ENCODE assay signal across 11 cellular contexts in the genomic region with DNA sequence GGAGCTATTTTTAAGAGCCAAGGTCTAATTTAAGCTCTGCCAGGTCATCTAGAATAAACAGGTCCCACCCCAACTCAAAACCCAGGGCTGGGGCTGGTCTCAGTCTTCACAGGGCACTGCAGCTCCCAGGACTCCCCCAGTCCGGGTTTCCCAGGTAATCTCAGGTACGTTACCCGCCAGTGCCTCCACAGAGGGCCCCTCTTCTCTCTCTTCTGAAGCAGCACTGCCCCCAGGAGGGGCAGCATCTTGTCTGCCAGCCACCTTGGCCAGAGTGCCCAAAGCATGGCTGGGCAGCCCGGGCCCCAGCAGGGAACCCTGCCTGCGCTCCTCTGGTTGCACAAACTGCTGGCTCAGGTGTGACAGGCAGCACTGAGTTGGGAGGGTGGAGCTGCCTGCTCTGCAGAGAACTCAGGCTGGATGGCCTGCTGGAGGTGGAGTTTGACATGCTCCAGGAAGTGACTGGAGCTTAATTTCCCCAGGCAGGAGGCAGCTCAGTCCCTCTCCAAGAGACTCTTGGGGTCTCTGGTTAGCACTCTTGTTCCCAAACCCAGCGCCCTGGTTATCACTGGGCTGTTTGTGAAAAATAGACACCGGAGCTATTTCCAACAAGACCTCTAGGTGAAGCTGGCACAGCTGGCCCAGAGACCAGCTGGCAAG. TPM values are rescaled to one million over a fixed set of nuclear protein-coding genes. Genes with fewer than 3 reads are reported as not detected.
DNase-seq lines count a peak whose midpoint lies in the region; ATAC-seq and TF ChIP-seq lines count a peak whose summit lies in the region.
"Had no signal": no experiment of that assay in that cellular context is flagged by ENCODE, and none has a peak within 500 bp of the region (broad histone marks: within the 10 kb centered on the region; RNA-seq: fewer than 3 reads in every experiment).

A gene with protein sequence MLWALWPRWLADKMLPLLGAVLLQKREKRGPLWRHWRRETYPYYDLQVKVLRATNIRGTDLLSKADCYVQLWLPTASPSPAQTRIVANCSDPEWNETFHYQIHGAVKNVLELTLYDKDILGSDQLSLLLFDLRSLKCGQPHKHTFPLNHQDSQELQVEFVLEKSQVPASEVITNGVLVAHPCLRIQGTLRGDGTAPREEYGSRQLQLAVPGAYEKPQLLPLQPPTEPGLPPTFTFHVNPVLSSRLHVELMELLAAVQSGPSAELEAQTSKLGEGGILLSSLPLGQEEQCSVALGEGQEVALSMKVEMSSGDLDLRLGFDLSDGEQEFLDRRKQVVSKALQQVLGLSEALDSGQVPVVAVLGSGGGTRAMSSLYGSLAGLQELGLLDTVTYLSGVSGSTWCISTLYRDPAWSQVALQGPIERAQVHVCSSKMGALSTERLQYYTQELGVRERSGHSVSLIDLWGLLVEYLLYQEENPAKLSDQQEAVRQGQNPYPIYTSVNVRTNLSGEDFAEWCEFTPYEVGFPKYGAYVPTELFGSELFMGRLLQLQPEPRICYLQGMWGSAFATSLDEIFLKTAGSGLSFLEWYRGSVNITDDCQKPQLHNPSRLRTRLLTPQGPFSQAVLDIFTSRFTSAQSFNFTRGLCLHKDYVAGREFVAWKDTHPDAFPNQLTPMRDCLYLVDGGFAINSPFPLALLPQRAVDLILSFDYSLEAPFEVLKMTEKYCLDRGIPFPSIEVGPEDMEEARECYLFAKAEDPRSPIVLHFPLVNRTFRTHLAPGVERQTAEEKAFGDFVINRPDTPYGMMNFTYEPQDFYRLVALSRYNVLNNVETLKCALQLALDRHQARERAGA (minus strand): TSS at position 371 of the 657 bp plus-strand sequence. CDS start 87 bp downstream, at position 284.

- no peak within 1 kb of the TSS for H3K4me2 ChIP-seq in neuronal stem cell (ENCODE audit: insufficient read depth, low read length, poor library complexity, severe bottlenecking)

- no peak within 1 kb of the TSS for H3K23ac ChIP-seq in neuronal stem cell (ENCODE audit: low read depth, low read length, poor library complexity)

- no peak within 1 kb of the TSS for H3K18ac ChIP-seq in neuronal stem cell (ENCODE audit: low read length)

- no peaks in the 10 kb centered on the region for H3K27me3 Mint-ChIP-seq in WTC11 (ENCODE audit: low read depth)

- ATAC-seq in WTC11 (peak; percentile 58), HG03571 (IDR thresholded peaks at IDR 0.05; ENCODE audit: unreplicated experiment) (no peak)

- WGBS in stomach, 5 donors = 25 to 62% (median 27%) methylated on average over 2 to 7 of the region's 7 CpGs
- WGBS in neuronal stem cell (ENCODE audit: extremely low coverage in 2 of 2, insufficient read length in 2 of 2, insufficient replicate concordance in 1 of 2), 2 donors = no CpG with 5 or more reads among the region's 7 CpGs

- no peak within 1 kb of the TSS for H4K91ac ChIP-seq in neuronal stem cell (ENCODE audit: low read depth, low read length, poor library complexity)

- intact Hi-C loops in stomach (cut with DNase I; ENCODE audit: low total_unique reads) = no loop called here

- H3K36me3 ChIP-seq in stomach = peaks cover 23 to 31% (median 30%) of the 10 kb centered on the region in 4 donors
- H3K36me3 ChIP-seq in neuronal stem cell (replicated peaks in 1 of 2; ENCODE audit: control insufficient read depth in 2 of 2, insufficient read depth in 2 of 2, low read length in 2 of 2) = peaks cover 13 to 32% of the 10 kb centered on the region in 2 donors

- no peak within 1 kb of the TSS for H4K8ac ChIP-seq in neuronal stem cell (ENCODE audit: low read depth, low read length)

- H2BK12ac ChIP-seq in neuronal stem cell (ENCODE audit: low read length) = no peak within 1 kb of the TSS

- TF ChIP-seq EP300 in stomach (IDR thresholded peaks at IDR 0.05) = no peak

- peaks cover 11 to 50% (median 49%) of the 10 kb centered on the region in 4 donors for H3K4me1 ChIP-seq in stomach
- H3K4me1 ChIP-seq in neuronal stem cell (ENCODE audit: control insufficient read depth in 2 of 2, insufficient read depth in 1 of 2, low read depth in 1 of 2, low read length in 2 of 2) = no peaks in the 10 kb centered on the region

- no peaks in the 10 kb centered on the region for H3K79me1 ChIP-seq in neuronal stem cell (ENCODE audit: low read depth, low read length)

- H2AK5ac ChIP-seq in neuronal stem cell (ENCODE audit: low read depth, low read length) = no peak within 1 kb of the TSS

- H3K9me3 Mint-ChIP-seq in WTC11 = no peaks in the 10 kb centered on the region
- H3K9me3 Mint-ChIP-seq: activated naive CD4-positive, alpha-beta T cell treated with anti-CD3 and anti-CD28 coated beads for 36 hours had no signal

- H2BK15ac ChIP-seq in neuronal stem cell (ENCODE audit: low read length) = no peak within 1 kb of the TSS

- H3K4me1 Mint-ChIP-seq in WTC11 = peaks cover 7% of the 10 kb centered on the region

- no peak within 1 kb of the TSS for H3K14ac ChIP-seq in neuronal stem cell (ENCODE audit: low read length)

- H3K27ac ChIP-seq in stomach = peak within 1 kb of the TSS; percentile 74 to 90 (median 84)
- no peak within 1 kb of the TSS for H3K27ac ChIP-seq in neuronal stem cell (replicated peaks; ENCODE audit: low read length)

- H3K9me3 ChIP-seq in stomach (no peaks in the 10 kb centered on the region), neuronal stem cell (replicated peaks in 1 of 2; ENCODE audit: control insufficient read depth in 2 of 2, insufficient read depth in 1 of 2, low read depth in 1 of 2, low read length in 2 of 2) (no peaks in the 10 kb centered on the region)

- peak within 1 kb of the TSS; percentile 46; the same call in 1 of the 2 replicates for H3K27ac Mint-ChIP-seq in WTC11
- H3K27ac Mint-ChIP-seq: activated naive CD4-positive, alpha-beta T cell treated with anti-CD3 and anti-CD28 coated beads for 36 hours had no signal

- CTCF ChIA-PET in WTC11 (lab: Charles Lee) = interaction anchor here (0.5 to 2.5 kb wide), 9 partner anchors 9 to 504 kb away, joined by 3 to 14 read pairs (median 5); no protein-coding TSS in a partner anchor

- H3K4me3 ChIP-seq in stomach (peak within 1 kb of the TSS; percentile 24 to 37 (median 29)), neuronal stem cell (ENCODE audit: low read length in 2 of 2) (no peak within 1 kb of the TSS)

- TF ChIP-seq POLR2A in stomach (IDR thresholded peaks at IDR 0.05) = peak in 1 of 4 donors; percentile 43

- DNase-seq in DMS79 treated with DMSO at 0.1 percent for 48 hours (lab: John Stamatoyannopoulos, UW) = peak; percentile 26
- DNase-seq in DMS79 (lab: John Stamatoyannopoulos, UW) = no peak
- DNase-seq in WTC11 (ENCODE audit: low spot score) = no peak
- peak; percentile 65 for DNase-seq in kidney tubule cell (ENCODE audit: low spot score)
- DNase-seq in stomach = peak; percentile 82
- DNase-seq in NCI-H2171 treated with DMSO at 0.1 percent for 48 hours (lab: John Stamatoyannopoulos, UW) = no peak
- no peak for DNase-seq in neuronal stem cell (ENCODE audit: low spot score)
- DNase-seq: activated naive CD4-positive, alpha-beta T cell treated with anti-CD3 and anti-CD28 coated beads for 36 hours; effector CD8-positive, alpha-beta T cell had no signal

- peaks cover 12% of the 10 kb centered on the region for H3K36me3 Mint-ChIP-seq in WTC11

- TF ChIP-seq CTCF in WTC11 (IDR thresholded peaks at IDR 0.05) = no peak
- no peak for TF ChIP-seq CTCF in stomach (IDR thresholded peaks at IDR 0.05)

- no peak within 1 kb of the TSS for H3K9ac ChIP-seq in neuronal stem cell (ENCODE audit: low read depth, low read length, poor library complexity)

- H3K27me3 ChIP-seq in stomach = no peaks in the 10 kb centered on the region
- H3K27me3 ChIP-seq in neuronal stem cell (ENCODE audit: control insufficient read depth in 3 of 3, insufficient read depth in 3 of 3, low read depth in 1 of 3, low read length in 3 of 3) = no peaks in the 10 kb centered on the region

- H2AFZ ChIP-seq in neuronal stem cell (ENCODE audit: low read length) = no peak within 1 kb of the TSS

- no peak within 1 kb of the TSS for H2BK5ac ChIP-seq in neuronal stem cell (ENCODE audit: low read length)

- POLR2A ChIA-PET in WTC11 (lab: Charles Lee) = no interaction called here

- H3K4me3 Mint-ChIP-seq in WTC11 = no peak within 1 kb of the TSS
- H3K4me3 Mint-ChIP-seq: activated naive CD4-positive, alpha-beta T cell treated with anti-CD3 and anti-CD28 coated beads for 36 hours had no signal

- no peak within 1 kb of the TSS for H2BK120ac ChIP-seq in neuronal stem cell (ENCODE audit: low read depth, low read length)

- H3K4ac ChIP-seq in neuronal stem cell (ENCODE audit: low read length) = no peak within 1 kb of the TSS

TF ChIP-seq in WTC11, 78 proteins besides CTCF, POLR2A, EP300 and RAD21 (continues in another document):
- TF ChIP-seq, protein P1, sequence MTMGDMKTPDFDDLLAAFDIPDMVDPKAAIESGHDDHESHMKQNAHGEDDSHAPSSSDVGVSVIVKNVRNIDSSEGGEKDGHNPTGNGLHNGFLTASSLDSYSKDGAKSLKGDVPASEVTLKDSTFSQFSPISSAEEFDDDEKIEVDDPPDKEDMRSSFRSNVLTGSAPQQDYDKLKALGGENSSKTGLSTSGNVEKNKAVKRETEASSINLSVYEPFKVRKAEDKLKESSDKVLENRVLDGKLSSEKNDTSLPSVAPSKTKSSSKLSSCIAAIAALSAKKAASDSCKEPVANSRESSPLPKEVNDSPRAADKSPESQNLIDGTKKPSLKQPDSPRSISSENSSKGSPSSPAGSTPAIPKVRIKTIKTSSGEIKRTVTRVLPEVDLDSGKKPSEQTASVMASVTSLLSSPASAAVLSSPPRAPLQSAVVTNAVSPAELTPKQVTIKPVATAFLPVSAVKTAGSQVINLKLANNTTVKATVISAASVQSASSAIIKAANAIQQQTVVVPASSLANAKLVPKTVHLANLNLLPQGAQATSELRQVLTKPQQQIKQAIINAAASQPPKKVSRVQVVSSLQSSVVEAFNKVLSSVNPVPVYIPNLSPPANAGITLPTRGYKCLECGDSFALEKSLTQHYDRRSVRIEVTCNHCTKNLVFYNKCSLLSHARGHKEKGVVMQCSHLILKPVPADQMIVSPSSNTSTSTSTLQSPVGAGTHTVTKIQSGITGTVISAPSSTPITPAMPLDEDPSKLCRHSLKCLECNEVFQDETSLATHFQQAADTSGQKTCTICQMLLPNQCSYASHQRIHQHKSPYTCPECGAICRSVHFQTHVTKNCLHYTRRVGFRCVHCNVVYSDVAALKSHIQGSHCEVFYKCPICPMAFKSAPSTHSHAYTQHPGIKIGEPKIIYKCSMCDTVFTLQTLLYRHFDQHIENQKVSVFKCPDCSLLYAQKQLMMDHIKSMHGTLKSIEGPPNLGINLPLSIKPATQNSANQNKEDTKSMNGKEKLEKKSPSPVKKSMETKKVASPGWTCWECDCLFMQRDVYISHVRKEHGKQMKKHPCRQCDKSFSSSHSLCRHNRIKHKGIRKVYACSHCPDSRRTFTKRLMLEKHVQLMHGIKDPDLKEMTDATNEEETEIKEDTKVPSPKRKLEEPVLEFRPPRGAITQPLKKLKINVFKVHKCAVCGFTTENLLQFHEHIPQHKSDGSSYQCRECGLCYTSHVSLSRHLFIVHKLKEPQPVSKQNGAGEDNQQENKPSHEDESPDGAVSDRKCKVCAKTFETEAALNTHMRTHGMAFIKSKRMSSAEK (CRISPR knock-in tag; IDR thresholded peaks at IDR 0.05; ENCODE audit: borderline replicate concordance) = no peak
- TF ChIP-seq GTF2I (CRISPR knock-in tag; conservative IDR thresholded peaks at IDR 0.05) = no peak

RNA-seq across cellular contexts. Expression of the gene that starts here (rescaled TPM):
- total RNA-seq in WTC11 (2021) = 0.11 to 0.18 TPM (median 0.16 TPM) in 3 replicates
- 10 to 100 TPM in 4 of 5 donors, 1 to 10 TPM in 1; 3.5 to 41.4 (median 12.9) TPM for total RNA-seq in stomach
- 1 to 10 TPM; 1.9 to 4.7 (median 3.8) TPM for polyA plus RNA-seq in stomach
- polyA plus RNA-seq in neuronal stem cell (2013, experiment 1 of 2) = not detected
- not detected for polyA plus RNA-seq in neuronal stem cell (2013, experiment 2 of 2)
- total RNA-seq: A673; activated naive CD4-positive, alpha-beta T cell treated with anti-CD3 and anti-CD28 coated beads for 36 hours had no signal

Comparison
In these comparisons a context has a peak if more than half of its experiments do, and no peak if none do; other contexts are left out.
1. DNase-seq: peak in DMS79 treated with DMSO at 0.1 percent for 48 hours (single experiment), kidney tubule cell (single experiment) and stomach (single experiment); none in DMS79 (single experiment), WTC11 (single experiment), NCI-H2171 treated with DMSO at 0.1 percent for 48 hours (single experiment) and neuronal stem cell (single experiment).
2. Peak in ATAC-seq in WTC11; RNA of the gene not detected or under 1 TPM.
3. H3K4me3 ChIP-seq: peak in stomach (4 of 4); none in neuronal stem cell (0 of 2).